Comparison of ENCODE assay signal across 8 cellular contexts in genomic region chr10:80535671-80536360, GRCh38. TPM values are rescaled to one million over a fixed set of nuclear protein-coding genes. Genes with fewer than 3 reads are reported as not detected.
DNase-seq lines count a peak whose midpoint lies in the region; ATAC-seq and TF ChIP-seq lines count a peak whose summit lies in the region.

No MANE protein-coding gene starts in this region.

- peak; percentile 55 for DNase-seq in NCI-H2029 (lab: John Stamatoyannopoulos, UW)
- no peak for DNase-seq in NCI-H2029 treated with DMSO at 0.1 percent for 48 hours (lab: John Stamatoyannopoulos, UW)
- DNase-seq in RPMI8226 = peak; percentile 67
- peak; percentile 66 for DNase-seq in hepatocyte (ENCODE audit: low spot score)
- peak; percentile 21 to 71 (median 49) for DNase-seq in stimulated activated CD4-positive, alpha-beta T cell treated with anti-CD3 and anti-CD28 coated beads, Interleukin-1b, Interleukin-23, amount 100 ng/mL, for 24 hours (ENCODE audit: low read depth in 4 of 4, low spot score in 1 of 4)
- no peak for DNase-seq in BE2C

- peak; percentile 67 for ATAC-seq in HG03108 (IDR thresholded peaks at IDR 0.05; ENCODE audit: unreplicated experiment)

- peak overlapping the region; percentile 64 for H3K4me2 ChIP-seq in hepatocyte

- H3K4me1 ChIP-seq in hepatocyte (ENCODE audit: insufficient read depth) (peaks cover 9% of the 10 kb centered on the region), BE2C (peaks cover 13% of the 10 kb centered on the region)

- WGBS in hepatocyte (ENCODE audit: low lambda C conversion rate, missing lambda C conversion rate) = 74% methylated on average over 42 of the region's 50 CpGs

- H3K9me3 Mint-ChIP-seq in activated naive CD8-positive, alpha-beta T cell (ENCODE audit: low read depth) = no peaks in the 10 kb centered on the region

- H3K27ac Mint-ChIP-seq in activated naive CD8-positive, alpha-beta T cell = peak overlapping the region; percentile 100

- H3K9me3 ChIP-seq in hepatocyte (ENCODE audit: low read depth) (no peaks in the 10 kb centered on the region), BE2C (no peaks in the 10 kb centered on the region)

- no peaks in the 10 kb centered on the region for H3K27me3 ChIP-seq in hepatocyte
- H3K27me3 ChIP-seq in BE2C = peaks cover 12% of the 10 kb centered on the region; the same call in 1 of the 2 replicates

- peaks cover 7% of the 10 kb centered on the region for H3K36me3 Mint-ChIP-seq in activated naive CD8-positive, alpha-beta T cell

- no peaks in the 10 kb centered on the region for H3K36me3 ChIP-seq in hepatocyte (replicated peaks; ENCODE audit: insufficient read depth, low read depth)
- no peaks in the 10 kb centered on the region for H3K36me3 ChIP-seq in BE2C

- H4K20me1 ChIP-seq in hepatocyte (ENCODE audit: insufficient read depth, poor library complexity, severe bottlenecking) = no peaks in the 10 kb centered on the region

- H3K79me2 ChIP-seq in hepatocyte = no peaks in the 10 kb centered on the region

- no peaks in the 10 kb centered on the region for H3K27me3 Mint-ChIP-seq in activated naive CD8-positive, alpha-beta T cell

- H2AFZ ChIP-seq in hepatocyte = no peak overlapping the region

- H3K4me3 Mint-ChIP-seq in activated naive CD8-positive, alpha-beta T cell = peak overlapping the region; percentile 94

- H3K4me1 Mint-ChIP-seq in activated naive CD8-positive, alpha-beta T cell (ENCODE audit: low read depth) = peaks cover 39% of the 10 kb centered on the region

- H3K9me2 ChIP-seq in hepatocyte (replicated peaks; ENCODE audit: insufficient read depth) = no peaks in the 10 kb centered on the region

- peak overlapping the region; percentile 23 for H3K27ac ChIP-seq in hepatocyte

- H3K4me3 ChIP-seq in hepatocyte = no peak overlapping the region
- no peak overlapping the region for H3K4me3 ChIP-seq in BE2C (ENCODE audit: low read depth, low read length)

- TF ChIP-seq CTCF in hepatocyte (IDR thresholded peaks at IDR 0.05; ENCODE audit: poor library complexity) (peak; percentile 52), BE2C (IDR thresholded peaks at IDR 0.05; ENCODE audit: low read depth, low read length) (no peak)

RNA-seq across cellular contexts. Expression of gene SH2D4B, which starts 1.9 kb away (rescaled TPM):
- total RNA-seq in hepatocyte = not detected in 2 replicates
- polyA plus RNA-seq in hepatocyte = not detected in 2 replicates
- not detected for polyA plus RNA-seq in BE2C (2012; ENCODE audit: insufficient read depth, insufficient read length, low read depth)

Comparison
In these comparisons a context has a peak if more than half of its experiments do, and no peak if none do; other contexts are left out.
1. DNase-seq: peak in NCI-H2029 (single experiment), RPMI8226 (single experiment), hepatocyte (single experiment) and stimulated activated CD4-positive, alpha-beta T cell treated with anti-CD3 and anti-CD28 coated beads, Interleukin-1b, Interleukin-23, amount 100 ng/mL, for 24 hours (4 of 4); none in NCI-H2029 treated with DMSO at 0.1 percent for 48 hours (single experiment) and BE2C (single experiment).